33 cellular contexts compared by ENCODE assay signal in the genomic region with DNA sequence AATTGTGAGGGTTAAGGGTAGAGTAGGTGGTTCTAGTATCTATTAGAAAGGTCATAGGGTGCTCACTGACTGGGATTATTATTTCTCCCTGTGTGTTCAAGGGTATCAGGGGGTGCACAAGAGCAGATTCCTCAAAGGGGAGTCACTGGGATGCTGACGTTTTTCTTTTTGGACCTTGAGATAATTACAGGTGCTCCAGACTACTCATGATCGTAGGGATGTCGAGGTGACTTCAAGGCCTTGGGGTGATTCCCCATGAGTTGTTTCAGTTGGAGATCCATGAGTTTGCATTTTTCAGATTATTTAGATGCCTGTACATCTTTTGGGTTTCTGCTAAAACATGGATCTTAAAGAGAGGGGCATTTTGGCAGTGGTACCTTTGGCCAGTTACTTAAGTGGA. TPM values are rescaled to one million over a fixed set of nuclear protein-coding genes. Genes with fewer than 3 reads are reported as not detected.
"Had no signal": no experiment of that assay in that cellular context is flagged by ENCODE, and none has a peak within 500 bp of the region (broad histone marks: within the 10 kb centered on the region; RNA-seq: fewer than 3 reads in every experiment).

No MANE protein-coding gene starts in this region.

- H3K4me3 ChIP-seq: dorsolateral prefrontal cortex, esophagus muscularis mucosa, heart right ventricle, left lung, prostate gland, right atrium auricular region, smooth muscle cell, suprapubic skin, transverse colon, upper lobe of right lung, uterus had no signal

- FAIRE-seq: colon, kidney had no signal

- ATAC-seq: heart right ventricle; left lung; naive thymus-derived CD4-positive, alpha-beta T cell; sciatic nerve; stimulated activated naive CD8-positive, alpha-beta T cell treated with anti-CD3 and anti-CD28 coated beads, Interleukin-15, amount 100 ng/mL, for 72 hours; upper lobe of right lung had no signal

- H3K27me3 ChIP-seq: right atrium auricular region, suprapubic skin, uterus had no signal

- H3K4me2 ChIP-seq: smooth muscle cell had no signal

- H3K36me3 ChIP-seq: esophagus muscularis mucosa, heart right ventricle, left lung, prostate gland, right atrium auricular region, suprapubic skin, transverse colon, upper lobe of right lung, uterus had no signal

- H3K27ac ChIP-seq: dorsolateral prefrontal cortex, esophagus muscularis mucosa, heart right ventricle, left lung, prostate gland, right atrium auricular region, suprapubic skin, transverse colon, upper lobe of right lung, uterus had no signal

- H3K9me3 ChIP-seq: esophagus muscularis mucosa, heart right ventricle, left lung, prostate gland, right atrium auricular region, suprapubic skin, transverse colon, upper lobe of right lung, uterus had no signal

- H3K4me1 ChIP-seq: esophagus muscularis mucosa, heart right ventricle, left lung, prostate gland, right atrium auricular region, transverse colon, upper lobe of right lung, uterus had no signal

- DNase-seq: dorsolateral prefrontal cortex; effector CD4-positive, alpha-beta T cell; foreskin melanocyte; glutamatergic neuron; heart right ventricle; kidney; left cardiac atrium; left lung; mesendoderm; midbrain; naive thymus-derived CD4-positive, alpha-beta T cell; stimulated activated CD4-positive, alpha-beta T cell treated with anti-CD3 and anti-CD28 coated beads, Interleukin-12 subunit alpha, Interleukin-12 subunit beta, amount 100 ng/mL, for 4 hours; stimulated activated CD4-positive, alpha-beta T cell treated with anti-CD3 and anti-CD28 coated beads, Interleukin-1b, Interleukin-23, amount 100 ng/mL, for 48 hours; stimulated activated CD4-positive, alpha-beta T cell treated with anti-CD3 and anti-CD28 coated beads, Interleukin-4, amount 100 ng/mL, for 1 hour; stimulated activated CD8-positive, alpha-beta memory T cell treated with anti-CD3 and anti-CD28 coated beads, Interleukin-4, amount 100 ng/mL, for 48 hours; stimulated activated naive CD4-positive, alpha-beta T cell; stimulated activated naive CD8-positive, alpha-beta T cell treated with anti-CD3 and anti-CD28 coated beads, Interleukin-15, amount 100 ng/mL, for 72 hours; transverse colon; upper lobe of right lung; uterus had no signal

RNA-seq across cellular contexts. Expression of a gene that starts 41.4 kb away (rescaled TPM):
- total RNA-seq: epithelial cell of proximal tubule; esophagus muscularis mucosa; fibroblast of lung; heart right ventricle; left cardiac atrium; lower leg skin; lung microvascular endothelial cell; mucosa of gallbladder; naive thymus-derived CD4-positive, alpha-beta T cell; osteocyte; right atrium auricular region; smooth muscle cell; suprapubic skin; transverse colon; upper lobe of right lung had no signal
- polyA plus RNA-seq: fibroblast of lung; heart right ventricle; naive thymus-derived CD4-positive, alpha-beta T cell; smooth muscle cell had no signal
